In genomic region chr11:76781046-76781801, GRCh38 we compare ENCODE assay signal across 13 cellular contexts. TPM values are rescaled to one million over a fixed set of nuclear protein-coding genes. Genes with fewer than 3 reads are reported as not detected.
DNase-seq lines count a peak whose midpoint lies in the region; ATAC-seq, FAIRE-seq and TF ChIP-seq lines count a peak whose summit lies in the region.
"Had no signal": no experiment of that assay in that cellular context is flagged by ENCODE, and none has a peak within 500 bp of the region (broad histone marks: within the 10 kb centered on the region; RNA-seq: fewer than 3 reads in every experiment).

No MANE protein-coding gene starts in this region.

- no peak for TF ChIP-seq POLR2A in HCT116 (IDR thresholded peaks at IDR 0.05; ENCODE audit: borderline replicate concordance, extremely low read depth, insufficient read depth, insufficient read length)
- no peak for TF ChIP-seq POLR2A in spleen (IDR thresholded peaks at IDR 0.05)

- peak overlapping the region; percentile 95; the same call in 1 of the 2 replicates for H3K4me2 ChIP-seq in HCT116 (ENCODE audit: low read length)
- H3K4me2 ChIP-seq in keratinocyte (ENCODE audit: control insufficient read depth, extremely low read depth, insufficient read depth, low read depth, low read length): peak overlapping the region; percentile 89

- FAIRE-seq in keratinocyte (lab: Jason Lieb, UNC): no peak
- FAIRE-seq: GM19239 had no signal

- no peak overlapping the region for H3K27ac ChIP-seq in HCT116 (ENCODE audit: low read depth, low read length)
- peak overlapping the region; percentile 94 for H3K27ac ChIP-seq in keratinocyte (ENCODE audit: control insufficient read depth, insufficient read depth, low read length)
- peak overlapping the region in 5 of 8 donors; percentile 0 to 85 (median 25) for H3K27ac ChIP-seq in spleen

- no peaks in the 10 kb centered on the region for H3K27me3 ChIP-seq in HCT116 (ENCODE audit: insufficient read depth, low read length)
- no peaks in the 10 kb centered on the region for H3K27me3 ChIP-seq in adipocyte (replicated peaks; ENCODE audit: control insufficient read depth, insufficient read depth, low read length)
- no peaks in the 10 kb centered on the region for H3K27me3 ChIP-seq in keratinocyte (ENCODE audit: control insufficient read depth, extremely low read depth, insufficient read depth, low read length)
- H3K27me3 ChIP-seq in spleen (replicated peaks in 1 of 7): peaks cover 0 to 78% (median 16%) of the 10 kb centered on the region in 7 donors

- H3K36me3 ChIP-seq in HCT116 (ENCODE audit: control insufficient read depth in 1 of 2, insufficient read depth in 2 of 2, low read length in 2 of 2) (no peaks in the 10 kb centered on the region), adipocyte (ENCODE audit: control insufficient read depth, insufficient read depth, low read length, severe bottlenecking) (no peaks in the 10 kb centered on the region), keratinocyte (ENCODE audit: control insufficient read depth in 2 of 2, extremely low read depth in 1 of 2, insufficient read depth in 2 of 2, low read length in 2 of 2) (peaks cover 0 to 3% of the 10 kb centered on the region in 2 experiments), spleen (no peaks in the 10 kb centered on the region)

- no peak for TF ChIP-seq RAD21 in HCT116 (IDR thresholded peaks at IDR 0.05; ENCODE audit: low read depth)

- POLR2A ChIA-PET in HCT116 (lab: Charles Lee): interaction anchor here (1.0 kb wide), 1 partner anchor 10 kb away, joined by 3 read pairs; no protein-coding TSS in a partner anchor

- H3K79me2 ChIP-seq in HCT116 (ENCODE audit: insufficient read depth, low read length): peaks cover 28% of the 10 kb centered on the region
- peaks cover 26% of the 10 kb centered on the region for H3K79me2 ChIP-seq in keratinocyte (ENCODE audit: control insufficient read depth, insufficient read depth, low read length)

- 44 to 77% (median 74%) methylated on average over 8 of the region's 8 CpGs for WGBS in spleen, 5 donors

- H3K9me3 ChIP-seq in HCT116 (ENCODE audit: control insufficient read depth in 1 of 2, insufficient read depth in 1 of 2, low read depth in 1 of 2, low read length in 2 of 2): peaks cover 10 to 16% of the 10 kb centered on the region in 2 experiments; a peak in 2 of 4 replicates
- H3K9me3 ChIP-seq in adipocyte (ENCODE audit: control insufficient read depth, low read length): peaks cover 16% of the 10 kb centered on the region
- H3K9me3 ChIP-seq in keratinocyte (ENCODE audit: control insufficient read depth, low read depth, low read length): no peaks in the 10 kb centered on the region
- H3K9me3 ChIP-seq in spleen: peaks cover 4 to 21% (median 16%) of the 10 kb centered on the region in 8 donors

- no peak overlapping the region for H2AFZ ChIP-seq in HCT116 (ENCODE audit: low read depth, low read length, poor library complexity, severe bottlenecking)
- H2AFZ ChIP-seq in keratinocyte (ENCODE audit: control insufficient read depth, low read length): no peak overlapping the region

- BruUV-seq in HCT116 (replicated peaks; lab: Mats Ljungman, UMichigan): no TSS peak

- no peaks in the 10 kb centered on the region for H3K9me2 ChIP-seq in HCT116 (ENCODE audit: insufficient read depth)

- H3K9ac ChIP-seq in HCT116 (ENCODE audit: low read length): no peak overlapping the region
- H3K9ac ChIP-seq in adipocyte (ENCODE audit: low read length): peak overlapping the region; percentile 99
- no peak overlapping the region for H3K9ac ChIP-seq in keratinocyte (ENCODE audit: control insufficient read depth, extremely low read depth, insufficient read depth, low read length)

- H3K4me1 ChIP-seq in HCT116 (ENCODE audit: control insufficient read depth in 1 of 2, insufficient read depth in 2 of 2, low read length in 2 of 2): peaks cover 23 to 37% of the 10 kb centered on the region in 2 experiments
- H3K4me1 ChIP-seq in adipocyte (ENCODE audit: control insufficient read depth, insufficient read depth, low read length): peaks cover 47% of the 10 kb centered on the region
- peaks cover 28% of the 10 kb centered on the region for H3K4me1 ChIP-seq in keratinocyte (ENCODE audit: control insufficient read depth, extremely low read depth, insufficient read depth, low read length)
- peaks cover 0 to 56% (median 27%) of the 10 kb centered on the region in 6 donors for H3K4me1 ChIP-seq in spleen

- no peak overlapping the region for H3K4me3 ChIP-seq in HCT116 (replicated peaks in 1 of 2; ENCODE audit: low read depth in 1 of 2, low read length in 2 of 2)
- H3K4me3 ChIP-seq in adipocyte (ENCODE audit: low read length): peak overlapping the region; percentile 89
- H3K4me3 ChIP-seq in keratinocyte (ENCODE audit: control insufficient read depth in 2 of 3, extremely low read depth in 1 of 3, insufficient read depth in 2 of 3, low read depth in 1 of 3, low read length in 3 of 3): peak overlapping the region; percentile 7 to 90 (median 81)
- H3K4me3 ChIP-seq in spleen: no peak overlapping the region

- peaks cover 5% of the 10 kb centered on the region for H3K9me1 ChIP-seq in keratinocyte (ENCODE audit: control insufficient read depth, extremely low read depth, insufficient read depth, low read length)

- no peak for ATAC-seq in HCT116
- no peak for ATAC-seq in HG02759 (IDR thresholded peaks at IDR 0.05; ENCODE audit: unreplicated experiment)

- intact Hi-C loops in HCT116 (cut with micrococcal nuclease) (loop anchor here (5.0 kb wide), 1 partner anchor 34 kb away; no protein-coding TSS in a partner anchor), spleen (cut with DNase I; ENCODE audit: low total_unique reads) (no loop called here), posterior vena cava (cut with DNase I) (no loop called here)

- RAD21 ChIA-PET in HCT116 (lab: Charles Lee; ENCODE audit: low non-redundant PET in 1 of 2, low total read pairs in 2 of 2, uncharacterized antibody in 2 of 2, unreplicated experiment in 2 of 2): no interaction called here

- dilution Hi-C loops in keratinocyte (cut with MboI; ENCODE audit: extremely low pct_ligation_motif_present, low sequenced_read_pairs): no loop called here

- CTCF ChIA-PET in HCT116 (lab: Charles Lee): no interaction called here

- peaks cover 14% of the 10 kb centered on the region; the same call in 1 of the 2 replicates for H4K20me1 ChIP-seq in HCT116 (ENCODE audit: insufficient read depth)
- H4K20me1 ChIP-seq in keratinocyte (ENCODE audit: control insufficient read depth, extremely low read depth, insufficient read depth, low read length): peaks cover 9% of the 10 kb centered on the region

- no peak for TF ChIP-seq CTCF in HCT116 (IDR thresholded peaks at IDR 0.05 in 2 of 3, conservative IDR thresholded peaks at IDR 0.05 in 1 of 3; ENCODE audit: borderline replicate concordance in 1 of 3, insufficient read depth in 1 of 3, low read depth in 2 of 3, low read length in 2 of 3)
- no peak for TF ChIP-seq CTCF in keratinocyte (optimal IDR thresholded peaks at IDR 0.05 in 1 of 3, IDR thresholded peaks at IDR 0.05 in 1 of 3, conservative IDR thresholded peaks at IDR 0.05 in 1 of 3; ENCODE audit: extremely low read depth in 1 of 3, insufficient read depth in 2 of 3, low read length in 3 of 3)
- TF ChIP-seq CTCF in spleen (IDR thresholded peaks at IDR 0.05 in 8 of 11, conservative IDR thresholded peaks at IDR 0.05 in 3 of 11): no peak

- DNase-seq in HCT116 (ENCODE audit: low read depth, low spot score) (no peak), adipocyte (ENCODE audit: low read depth) (peak; percentile 82), keratinocyte (ENCODE audit: low read depth, low spot score) (no peak), spleen (peak; percentile 33), posterior vena cava (ENCODE audit: low spot score) (no peak), foreskin melanocyte (no peak)
- DNase-seq: activated CD4-positive, alpha-beta T cell treated with anti-CD3 and anti-CD28 coated beads, Interleukin-2, amount 10 ng/mL, durations not matched to agents 7 days and 5 days; activated gamma-delta T cell treated with Interleukin-2 at 50 U/mL for 16 hours; KG1; NCI-H2029; stimulated activated CD4-positive, alpha-beta T cell treated with anti-CD3 and anti-CD28 coated beads, Interleukin-15, amount 100 ng/mL, for 24 hours had no signal

TF ChIP-seq in HCT116, 20 proteins besides CTCF, POLR2A, EP300 and RAD21 (continues in another document):
- no peak for TF ChIP-seq EZH2 (IDR thresholded peaks at IDR 0.05)
- TF ChIP-seq, protein P1, sequence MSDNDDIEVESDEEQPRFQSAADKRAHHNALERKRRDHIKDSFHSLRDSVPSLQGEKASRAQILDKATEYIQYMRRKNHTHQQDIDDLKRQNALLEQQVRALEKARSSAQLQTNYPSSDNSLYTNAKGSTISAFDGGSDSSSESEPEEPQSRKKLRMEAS (IDR thresholded peaks at IDR 0.05): no peak
- TF ChIP-seq EZH2phosphoT487 (IDR thresholded peaks at IDR 0.05; ENCODE audit: borderline replicate concordance): no peak
- no peak for TF ChIP-seq JUND (IDR thresholded peaks at IDR 0.05)
- TF ChIP-seq ZFX (IDR thresholded peaks at IDR 0.05): no peak
- TF ChIP-seq, protein P2, sequence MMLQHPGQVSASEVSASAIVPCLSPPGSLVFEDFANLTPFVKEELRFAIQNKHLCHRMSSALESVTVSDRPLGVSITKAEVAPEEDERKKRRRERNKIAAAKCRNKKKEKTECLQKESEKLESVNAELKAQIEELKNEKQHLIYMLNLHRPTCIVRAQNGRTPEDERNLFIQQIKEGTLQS (IDR thresholded peaks at IDR 0.05): no peak
- TF ChIP-seq POLR2AphosphoS5 (IDR thresholded peaks at IDR 0.05; ENCODE audit: low read depth, low read length): no peak
- TF ChIP-seq ZNF274 (IDR thresholded peaks at IDR 0.05; ENCODE audit: low read depth, low read length): no peak

RNA-seq across cellular contexts. Expression of gene TSKU, which starts 1.9 kb away (rescaled TPM):
- total RNA-seq in HCT116 (2021; ENCODE audit: unreplicated experiment) (21.9 TPM), spleen (10 to 100 TPM in 6 of 7 donors, 1 to 10 TPM in 1; 9.4 to 18.6 (median 13.1) TPM), posterior vena cava (10 to 100 TPM; 64.0 to 77.6 TPM)
- polyA plus RNA-seq in HCT116 (2012): 21.1 and 25.4 TPM in 2 replicates
- polyA plus RNA-seq in keratinocyte (22.8 to 36.1 TPM (median 35.8 TPM) in 3 replicates), spleen (1 to 10 TPM; 1.1 to 5.7 (median 1.8) TPM)
- polyA plus RNA-seq in keratinocyte (2011; ENCODE audit: low read depth): 3.6 TPM
- 23.3 and 32.4 TPM in 2 replicates for polyA plus RNA-seq in keratinocyte (2011; cell fraction: cytosol; rRNA removed)
- 46.7 and 64.8 TPM in 2 replicates for polyA plus RNA-seq in keratinocyte (2011; cell fraction: nucleus; rRNA removed)
- polyA plus RNA-seq in keratinocyte (2012; ENCODE audit: low replicate concordance): 24.0 and 42.3 TPM in 2 replicates
- polyA minus RNA-seq in keratinocyte: 27.5 to 79.8 TPM (median 38.8 TPM) in 3 replicates
- 58.9 TPM for polyA minus RNA-seq in keratinocyte (2011; cell fraction: cytosol; rRNA and poly(A)+ RNA removed)
- polyA minus RNA-seq in keratinocyte (2011; cell fraction: nucleus; rRNA and poly(A)+ RNA removed): 52.7 and 54.9 TPM in 2 replicates

Comparison
In these comparisons a context has a peak if more than half of its experiments do, and no peak if none do; other contexts are left out.
1. DNase-seq: peak in adipocyte (single experiment) and spleen (single experiment); none in HCT116 (single experiment), keratinocyte (single experiment), posterior vena cava (single experiment) and foreskin melanocyte (single experiment).
2. H3K4me3 ChIP-seq: peak in adipocyte (single experiment) and keratinocyte (3 of 3); none in HCT116 (0 of 2) and spleen (0 of 8).